1 cellular context compared by ENCODE assay signal in genomic region chr10:28294809-28295208, GRCh38.
TF ChIP-seq lines count a peak whose summit lies in the region.

No MANE protein-coding gene starts in this region.

TF ChIP-seq in WTC11, 78 proteins besides CTCF, POLR2A, EP300 and RAD21 (continued from another document):
- no peak for TF ChIP-seq ARID4B (CRISPR knock-in tag; IDR thresholded peaks at IDR 0.05; ENCODE audit: borderline replicate concordance)
- TF ChIP-seq, protein P1, sequence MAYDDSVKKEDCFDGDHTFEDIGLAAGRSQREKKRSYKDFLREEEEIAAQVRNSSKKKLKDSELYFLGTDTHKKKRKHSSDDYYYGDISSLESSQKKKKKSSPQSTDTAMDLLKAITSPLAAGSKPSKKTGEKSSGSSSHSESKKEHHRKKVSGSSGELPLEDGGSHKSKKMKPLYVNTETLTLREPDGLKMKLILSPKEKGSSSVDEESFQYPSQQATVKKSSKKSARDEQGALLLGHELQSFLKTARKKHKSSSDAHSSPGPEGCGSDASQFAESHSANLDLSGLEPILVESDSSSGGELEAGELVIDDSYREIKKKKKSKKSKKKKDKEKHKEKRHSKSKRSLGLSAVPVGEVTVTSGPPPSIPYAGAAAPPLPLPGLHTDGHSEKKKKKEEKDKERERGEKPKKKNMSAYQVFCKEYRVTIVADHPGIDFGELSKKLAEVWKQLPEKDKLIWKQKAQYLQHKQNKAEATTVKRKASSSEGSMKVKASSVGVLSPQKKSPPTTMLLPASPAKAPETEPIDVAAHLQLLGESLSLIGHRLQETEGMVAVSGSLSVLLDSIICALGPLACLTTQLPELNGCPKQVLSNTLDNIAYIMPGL (CRISPR knock-in tag; IDR thresholded peaks at IDR 0.05), result no peak
- TF ChIP-seq, protein P2, sequence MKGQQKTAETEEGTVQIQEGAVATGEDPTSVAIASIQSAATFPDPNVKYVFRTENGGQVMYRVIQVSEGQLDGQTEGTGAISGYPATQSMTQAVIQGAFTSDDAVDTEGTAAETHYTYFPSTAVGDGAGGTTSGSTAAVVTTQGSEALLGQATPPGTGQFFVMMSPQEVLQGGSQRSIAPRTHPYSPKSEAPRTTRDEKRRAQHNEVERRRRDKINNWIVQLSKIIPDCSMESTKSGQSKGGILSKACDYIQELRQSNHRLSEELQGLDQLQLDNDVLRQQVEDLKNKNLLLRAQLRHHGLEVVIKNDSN (CRISPR knock-in tag; IDR thresholded peaks at IDR 0.05), result no peak
TF ChIP-seq in WTC11: peak in this region for 0.
